ENCODE assay signal across 22 cellular contexts in genomic region chr2:37604716-37605115, GRCh38.
DNase-seq lines count a peak whose midpoint lies in the region; ATAC-seq, FAIRE-seq and TF ChIP-seq lines count a peak whose summit lies in the region.
"Had no signal": no experiment of that assay in that cellular context is flagged by ENCODE, and none has a peak within 500 bp of the region (broad histone marks: within the 10 kb centered on the region; RNA-seq: fewer than 3 reads in every experiment).

No MANE protein-coding gene starts in this region.

- H3K9me3 ChIP-seq in K562 (replicated peaks; ENCODE audit: control insufficient read depth, insufficient read depth, low read depth, low read length) (no peaks in the 10 kb centered on the region), right lobe of liver (no peaks in the 10 kb centered on the region)
- H3K9me3 ChIP-seq in naive thymus-derived CD4-positive, alpha-beta T cell (ENCODE audit: control insufficient read depth in 2 of 3, low read length in 3 of 3): no peaks in the 10 kb centered on the region
- H3K9me3 ChIP-seq: A549, Peyer's patch had no signal

- no peaks in the 10 kb centered on the region for H3K9me1 ChIP-seq in K562 (ENCODE audit: control insufficient read depth, insufficient read depth, low read length)

- peaks cover 30 to 42% (median 37%) of the 10 kb centered on the region in 7 donors for H3K4me1 Mint-ChIP-seq in naive thymus-derived CD4-positive, alpha-beta T cell

- peaks cover 0 to 42% (median 17%) of the 10 kb centered on the region in 11 donors for H3K9me3 Mint-ChIP-seq in naive thymus-derived CD4-positive, alpha-beta T cell
- H3K9me3 Mint-ChIP-seq: HFFc6 had no signal

- TF ChIP-seq POLR2A in K562 (conservative IDR thresholded peaks at IDR 0.05) (no peak), right lobe of liver (IDR thresholded peaks at IDR 0.05) (no peak)

- H3K27me3 ChIP-seq in K562 (ENCODE audit: control insufficient read depth in 2 of 2, insufficient read depth in 2 of 2, low read length in 2 of 2) (no peaks in the 10 kb centered on the region), foreskin keratinocyte (no peaks in the 10 kb centered on the region), right lobe of liver (no peaks in the 10 kb centered on the region)
- no peaks in the 10 kb centered on the region for H3K27me3 ChIP-seq in naive thymus-derived CD4-positive, alpha-beta T cell (ENCODE audit: control insufficient read depth in 2 of 2, insufficient read depth in 2 of 2, low read length in 2 of 2)
- H3K27me3 ChIP-seq: Peyer's patch had no signal

- no TSS peak for BruUV-seq in K562 (replicated peaks; lab: Mats Ljungman, UMichigan)

- in situ Hi-C loops in K562 (cut with MboI): no loop called here

- no peaks in the 10 kb centered on the region; a peak in 2 of 5 replicates for H3K4me1 ChIP-seq in K562 (replicated peaks in 1 of 2; ENCODE audit: control insufficient read depth in 2 of 2, insufficient read depth in 2 of 2, low read length in 2 of 2)
- peaks cover 10% of the 10 kb centered on the region for H3K4me1 ChIP-seq in foreskin keratinocyte
- H3K4me1 ChIP-seq in naive thymus-derived CD4-positive, alpha-beta T cell (ENCODE audit: control insufficient read depth in 2 of 2, insufficient read depth in 2 of 2, low read length in 2 of 2): peaks cover 20 to 26% of the 10 kb centered on the region in 2 donors
- H3K4me1 ChIP-seq in right lobe of liver: no peaks in the 10 kb centered on the region
- H3K4me1 ChIP-seq: A549, Peyer's patch had no signal

- peak; percentile 51 for DNase-seq in ELR (ENCODE audit: low read depth)
- peak; percentile 31 for DNase-seq in M059J (ENCODE audit: low read depth)
- DNase-seq in K562 (ENCODE audit: extremely low read depth in 1 of 4, low spot score in 3 of 4): no peak
- peak in 1 of 2 donors; percentile 67 for DNase-seq in foreskin keratinocyte
- no peak for DNase-seq in naive thymus-derived CD4-positive, alpha-beta T cell
- no peak for DNase-seq in urothelium cell line (ENCODE audit: low spot score)
- DNase-seq in right lobe of liver: no peak
- DNase-seq: C1 segment of cervical spinal cord, DMS79 treated with DMSO at 0.1 percent for 48 hours, GDM1, HFFc6, KG1, NCI-H1105, NCI-H1694, NCI-H524, Peyer's patch, SIG-M5 had no signal

- H3K4me2 ChIP-seq in K562 (ENCODE audit: insufficient read depth, low read length): no peak overlapping the region
- H3K4me2 ChIP-seq: A549 had no signal

- TF ChIP-seq CTCF in K562 (IDR thresholded peaks at IDR 0.05 in 2 of 3, conservative IDR thresholded peaks at IDR 0.05 in 1 of 3; ENCODE audit: insufficient read depth in 2 of 3, low read depth in 1 of 3, low read length in 3 of 3) (no peak), foreskin keratinocyte (conservative IDR thresholded peaks at IDR 0.05) (no peak), right lobe of liver (IDR thresholded peaks at IDR 0.05) (no peak)

- H3K4me3 ChIP-seq in K562 (no peak overlapping the region), right lobe of liver (no peak overlapping the region)
- no peak overlapping the region for H3K4me3 ChIP-seq in naive thymus-derived CD4-positive, alpha-beta T cell (ENCODE audit: low read length)
- H3K4me3 ChIP-seq: A549, Peyer's patch had no signal

- TF ChIP-seq EP300 in K562 (IDR thresholded peaks at IDR 0.05; ENCODE audit: low read length): no peak

- POLR2A ChIA-PET in K562 (lab: Yijun Ruan, JAX): no interaction called here
- POLR2A ChIA-PET in naive thymus-derived CD4-positive, alpha-beta T cell (lab: Charles Lee): interaction anchor here (0.6 to 1.3 kb wide), 2 partner anchors 12 to 40 kb away, joined by 4 read pairs; no protein-coding TSS in a partner anchor

- H2AFZ ChIP-seq in K562 (ENCODE audit: low read depth, low read length): no peak overlapping the region

- FAIRE-seq in K562 (lab: Jason Lieb, UNC) (no peak), urothelium cell line (lab: Jason Lieb, UNC) (no peak)
- FAIRE-seq: A549, GM12891, GM18507, H1 had no signal

- CTCF ChIA-PET in K562 (lab: Yijun Ruan, JAX; ENCODE audit: low intra/inter-chr PET ratio): no interaction called here
- CTCF ChIA-PET in naive thymus-derived CD4-positive, alpha-beta T cell (lab: Charles Lee): interaction anchor here (1.9 kb wide), 1 partner anchor 11 kb away, joined by 5 read pairs; no protein-coding TSS in a partner anchor

- H3K9ac ChIP-seq in K562 (ENCODE audit: insufficient read depth in 1 of 2, low read depth in 2 of 2, low read length in 2 of 2): no peak overlapping the region

- H3K4me3 Mint-ChIP-seq in naive thymus-derived CD4-positive, alpha-beta T cell: no peak overlapping the region
- H3K4me3 Mint-ChIP-seq: HFFc6 had no signal

- intact Hi-C loops in K562 (cut with micrococcal nuclease) (no loop called here), right lobe of liver (cut with DNase I) (no loop called here)
- intact Hi-C loops in naive thymus-derived CD4-positive, alpha-beta T cell (cut with micrococcal nuclease): no loop called here

- H3K79me2 ChIP-seq in K562 (ENCODE audit: control insufficient read depth, insufficient read depth, low read length): no peaks in the 10 kb centered on the region

- H3K27ac ChIP-seq in K562 (ENCODE audit: extremely low read depth, low read depth, low read length): no peak overlapping the region
- H3K27ac ChIP-seq in foreskin keratinocyte: no peak overlapping the region
- no peak overlapping the region for H3K27ac ChIP-seq in naive thymus-derived CD4-positive, alpha-beta T cell (ENCODE audit: low read depth, low read length)
- H3K27ac ChIP-seq in right lobe of liver: no peak overlapping the region
- H3K27ac ChIP-seq: A549, Peyer's patch had no signal

- no peak for TF ChIP-seq RAD21 in K562 (CRISPR knock-in tag; conservative IDR thresholded peaks at IDR 0.05 in 1 of 2, IDR thresholded peaks at IDR 0.05 in 1 of 2)

- no peak overlapping the region for H3K27ac Mint-ChIP-seq in naive thymus-derived CD4-positive, alpha-beta T cell
- H3K27ac Mint-ChIP-seq: HFFc6 had no signal

- H3K36me3 ChIP-seq in K562 (ENCODE audit: control insufficient read depth, insufficient read depth, low read length) (no peaks in the 10 kb centered on the region), right lobe of liver (no peaks in the 10 kb centered on the region)
- peaks cover 0 to 4% (median 0%) of the 10 kb centered on the region in 3 experiments for H3K36me3 ChIP-seq in naive thymus-derived CD4-positive, alpha-beta T cell (ENCODE audit: control insufficient read depth in 2 of 3, insufficient read depth in 3 of 3, low read length in 3 of 3)
- H3K36me3 ChIP-seq: Peyer's patch had no signal

- no peak for ATAC-seq in K562
- peak; percentile 53 for ATAC-seq in foreskin keratinocyte
- no peak for ATAC-seq in naive thymus-derived CD4-positive, alpha-beta T cell
- ATAC-seq in right lobe of liver: no peak
- no peak for ATAC-seq in GM18867 (IDR thresholded peaks at IDR 0.05; ENCODE audit: unreplicated experiment)
- ATAC-seq: A549 had no signal

- peaks cover 6 to 26% (median 17%) of the 10 kb centered on the region in 5 donors for H3K36me3 Mint-ChIP-seq in naive thymus-derived CD4-positive, alpha-beta T cell

- H3K27me3 Mint-ChIP-seq in naive thymus-derived CD4-positive, alpha-beta T cell: peaks cover 0 to 9% (median 0%) of the 10 kb centered on the region in 5 donors

- no peaks in the 10 kb centered on the region for H4K20me1 ChIP-seq in K562 (replicated peaks; ENCODE audit: control insufficient read depth, insufficient read depth, low read length)

TF ChIP-seq in K562, 482 proteins besides CTCF, POLR2A, EP300 and RAD21:
- TF ChIP-seq CBFA2T3 (IDR thresholded peaks at IDR 0.05): 0 out of 2 replicates have a peak, but pooled peaks have one; percentile 16
- TF ChIP-seq, protein P1, sequence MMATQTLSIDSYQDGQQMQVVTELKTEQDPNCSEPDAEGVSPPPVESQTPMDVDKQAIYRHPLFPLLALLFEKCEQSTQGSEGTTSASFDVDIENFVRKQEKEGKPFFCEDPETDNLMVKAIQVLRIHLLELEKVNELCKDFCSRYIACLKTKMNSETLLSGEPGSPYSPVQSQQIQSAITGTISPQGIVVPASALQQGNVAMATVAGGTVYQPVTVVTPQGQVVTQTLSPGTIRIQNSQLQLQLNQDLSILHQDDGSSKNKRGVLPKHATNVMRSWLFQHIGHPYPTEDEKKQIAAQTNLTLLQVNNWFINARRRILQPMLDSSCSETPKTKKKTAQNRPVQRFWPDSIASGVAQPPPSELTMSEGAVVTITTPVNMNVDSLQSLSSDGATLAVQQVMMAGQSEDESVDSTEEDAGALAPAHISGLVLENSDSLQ (IDR thresholded peaks at IDR 0.05): no peak

Comparison
In these comparisons a context has a peak if more than half of its experiments do, and no peak if none do; other contexts are left out.
1. DNase-seq: peak in ELR (single experiment) and M059J (single experiment); none in K562 (0 of 4), naive thymus-derived CD4-positive, alpha-beta T cell (0 of 9), urothelium cell line (single experiment) and right lobe of liver (0 of 3).